In the genomic region with DNA sequence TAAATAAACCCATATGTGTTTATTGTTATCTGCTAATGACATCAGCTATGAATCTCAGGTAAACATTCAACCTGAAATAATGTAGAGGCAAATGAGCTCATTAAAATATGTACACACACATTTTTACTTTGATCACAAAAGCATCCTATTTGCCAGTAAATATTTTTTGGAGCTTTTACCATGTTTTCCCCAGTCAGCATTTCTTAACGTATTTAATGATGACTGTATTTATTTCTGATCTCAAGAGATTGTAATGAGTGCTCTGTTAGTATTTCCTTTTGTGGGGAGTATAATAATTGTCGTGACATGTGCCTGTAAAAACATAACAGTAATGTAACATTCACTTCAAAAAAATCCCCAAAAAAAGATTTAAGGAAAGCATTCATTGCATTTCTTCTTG, we compare ENCODE assay signal across 2 cellular contexts.
TF ChIP-seq lines count a peak whose summit lies in the region.

No MANE protein-coding gene starts in this region.

TF ChIP-seq in A549, 52 proteins besides CTCF, POLR2A, EP300 and RAD21:
- TF ChIP-seq MAFK (IDR thresholded peaks at IDR 0.05; ENCODE audit: partially characterized antibody): peak; percentile 84
- no peak for TF ChIP-seq HOXB13 (CRISPR knock-in tag; IDR thresholded peaks at IDR 0.05; ENCODE audit: low read depth)

TF ChIP-seq in GM23338, 12 proteins besides CTCF, POLR2A, EP300 and RAD21 (continued from another document):
- TF ChIP-seq EZH2phosphoT487 (IDR thresholded peaks at IDR 0.05; ENCODE audit: unreplicated experiment) (no peak), CREB1 (CRISPR knock-in tag; IDR thresholded peaks at IDR 0.05; ENCODE audit: low read depth) (no peak), POLR2AphosphoS5 (IDR thresholded peaks at IDR 0.05; ENCODE audit: low read depth) (no peak), ZNF331 (CRISPR knock-in tag; IDR thresholded peaks at IDR 0.05; ENCODE audit: low read depth) (no peak), JUNB (IDR thresholded peaks at IDR 0.05; ENCODE audit: unreplicated experiment) (no peak), ZNF114 (CRISPR knock-in tag; IDR thresholded peaks at IDR 0.05) (no peak)
- TF ChIP-seq, protein P1, sequence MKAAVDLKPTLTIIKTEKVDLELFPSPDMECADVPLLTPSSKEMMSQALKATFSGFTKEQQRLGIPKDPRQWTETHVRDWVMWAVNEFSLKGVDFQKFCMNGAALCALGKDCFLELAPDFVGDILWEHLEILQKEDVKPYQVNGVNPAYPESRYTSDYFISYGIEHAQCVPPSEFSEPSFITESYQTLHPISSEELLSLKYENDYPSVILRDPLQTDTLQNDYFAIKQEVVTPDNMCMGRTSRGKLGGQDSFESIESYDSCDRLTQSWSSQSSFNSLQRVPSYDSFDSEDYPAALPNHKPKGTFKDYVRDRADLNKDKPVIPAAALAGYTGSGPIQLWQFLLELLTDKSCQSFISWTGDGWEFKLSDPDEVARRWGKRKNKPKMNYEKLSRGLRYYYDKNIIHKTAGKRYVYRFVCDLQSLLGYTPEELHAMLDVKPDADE (IDR thresholded peaks at IDR 0.05): no peak
- TF ChIP-seq, protein P2, sequence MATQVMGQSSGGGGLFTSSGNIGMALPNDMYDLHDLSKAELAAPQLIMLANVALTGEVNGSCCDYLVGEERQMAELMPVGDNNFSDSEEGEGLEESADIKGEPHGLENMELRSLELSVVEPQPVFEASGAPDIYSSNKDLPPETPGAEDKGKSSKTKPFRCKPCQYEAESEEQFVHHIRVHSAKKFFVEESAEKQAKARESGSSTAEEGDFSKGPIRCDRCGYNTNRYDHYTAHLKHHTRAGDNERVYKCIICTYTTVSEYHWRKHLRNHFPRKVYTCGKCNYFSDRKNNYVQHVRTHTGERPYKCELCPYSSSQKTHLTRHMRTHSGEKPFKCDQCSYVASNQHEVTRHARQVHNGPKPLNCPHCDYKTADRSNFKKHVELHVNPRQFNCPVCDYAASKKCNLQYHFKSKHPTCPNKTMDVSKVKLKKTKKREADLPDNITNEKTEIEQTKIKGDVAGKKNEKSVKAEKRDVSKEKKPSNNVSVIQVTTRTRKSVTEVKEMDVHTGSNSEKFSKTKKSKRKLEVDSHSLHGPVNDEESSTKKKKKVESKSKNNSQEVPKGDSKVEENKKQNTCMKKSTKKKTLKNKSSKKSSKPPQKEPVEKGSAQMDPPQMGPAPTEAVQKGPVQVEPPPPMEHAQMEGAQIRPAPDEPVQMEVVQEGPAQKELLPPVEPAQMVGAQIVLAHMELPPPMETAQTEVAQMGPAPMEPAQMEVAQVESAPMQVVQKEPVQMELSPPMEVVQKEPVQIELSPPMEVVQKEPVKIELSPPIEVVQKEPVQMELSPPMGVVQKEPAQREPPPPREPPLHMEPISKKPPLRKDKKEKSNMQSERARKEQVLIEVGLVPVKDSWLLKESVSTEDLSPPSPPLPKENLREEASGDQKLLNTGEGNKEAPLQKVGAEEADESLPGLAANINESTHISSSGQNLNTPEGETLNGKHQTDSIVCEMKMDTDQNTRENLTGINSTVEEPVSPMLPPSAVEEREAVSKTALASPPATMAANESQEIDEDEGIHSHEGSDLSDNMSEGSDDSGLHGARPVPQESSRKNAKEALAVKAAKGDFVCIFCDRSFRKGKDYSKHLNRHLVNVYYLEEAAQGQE (IDR thresholded peaks at IDR 0.05; ENCODE audit: unreplicated experiment): no peak
